Comparison of ENCODE assay signal across 17 cellular contexts in the genomic region with DNA sequence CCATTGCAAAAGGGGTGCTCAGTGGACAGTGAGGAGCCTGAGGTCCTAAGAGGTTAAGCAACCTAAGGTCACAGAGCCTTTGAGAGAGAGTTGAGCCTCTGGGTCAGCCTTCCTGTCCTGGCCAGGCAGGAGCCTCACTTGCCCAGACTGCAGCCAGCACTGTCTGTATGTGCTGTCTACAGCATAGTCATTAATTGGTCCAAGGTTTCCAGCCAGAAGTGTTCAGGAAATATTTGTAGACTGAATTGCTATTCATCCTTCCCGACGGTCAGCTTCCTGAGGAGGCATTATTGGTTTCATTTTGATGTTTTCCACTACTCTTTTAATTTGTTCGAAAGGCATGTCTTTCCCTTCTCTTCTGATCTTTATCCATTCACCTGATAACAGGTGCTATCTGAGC. TPM values are rescaled to one million over a fixed set of nuclear protein-coding genes. Genes with fewer than 3 reads are reported as not detected.
"Had no signal": no experiment of that assay in that cellular context is flagged by ENCODE, and none has a peak within 500 bp of the region (broad histone marks: within the 10 kb centered on the region; RNA-seq: fewer than 3 reads in every experiment).

No MANE protein-coding gene starts in this region.

- H3K27me3 ChIP-seq: testis had no signal

- H3K9me3 Mint-ChIP-seq: immature natural killer cell, nephron had no signal

- ATAC-seq: activated CD8-positive, alpha-beta T cell treated with anti-CD3 and anti-CD28 coated beads, Interleukin-2, amount 10 ng/mL, durations not matched to agents 7 days and 5 days; esophagus mucosa had no signal

- H3K4me3 Mint-ChIP-seq: activated CD8-positive, alpha-beta T cell treated with anti-CD3 and anti-CD28 coated beads, Interleukin-2, amount 10 ng/mL, durations not matched to agents 7 days and 5 days; immature natural killer cell; nephron had no signal

- DNase-seq: activated CD4-positive, CD25-positive, alpha-beta regulatory T cell treated with anti-CD3 and anti-CD28 coated beads, Interleukin-2, amount 50 U/mL, for 72 hours; activated CD8-positive, alpha-beta memory T cell treated with anti-CD3 and anti-CD28 coated beads, Interleukin-2, amount 50 U/mL, for 48 hours; activated CD8-positive, alpha-beta T cell treated with anti-CD3 and anti-CD28 coated beads, Interleukin-2, amount 10 ng/mL, durations not matched to agents 7 days and 5 days; caudate nucleus; cortex of kidney; immature natural killer cell; mammary epithelial cell; stimulated activated CD4-positive, alpha-beta T cell treated with anti-CD3 and anti-CD28 coated beads, Interleukin-12 subunit alpha, Interleukin-12 subunit beta, amount 100 ng/mL, for 4 hours; stimulated activated naive CD4-positive, alpha-beta T cell treated with Interleukin-2 at 50 U/mL for 16 hours; T-helper 9 cell; testis had no signal

- H3K27ac Mint-ChIP-seq: activated CD8-positive, alpha-beta T cell treated with anti-CD3 and anti-CD28 coated beads, Interleukin-2, amount 10 ng/mL, durations not matched to agents 7 days and 5 days; nephron had no signal

- H3K4me1 ChIP-seq: testis had no signal

- H3K4me3 ChIP-seq: testis had no signal

- H3K27ac ChIP-seq: testis had no signal

- H3K4me1 Mint-ChIP-seq: nephron had no signal

- H3K9me3 ChIP-seq: testis had no signal

RNA-seq across cellular contexts. Expression of a gene that starts 20.1 kb away (rescaled TPM):
- total RNA-seq: fibroblast of villous mesenchyme, pulmonary artery endothelial cell, SK-MEL-5, urinary bladder had no signal
